In genomic region chr10:60958892-60959601, GRCh38 we compare ENCODE assay signal across 21 cellular contexts. TPM values are rescaled to one million over a fixed set of nuclear protein-coding genes. Genes with fewer than 3 reads are reported as not detected.
DNase-seq lines count a peak whose midpoint lies in the region; ATAC-seq and TF ChIP-seq lines count a peak whose summit lies in the region.
"Had no signal": no experiment of that assay in that cellular context is flagged by ENCODE, and none has a peak within 500 bp of the region (broad histone marks: within the 10 kb centered on the region; RNA-seq: fewer than 3 reads in every experiment).

No MANE protein-coding gene starts in this region.

- ATAC-seq in GM21528 (IDR thresholded peaks at IDR 0.05; ENCODE audit: low FRiP score, unreplicated experiment), result no peak
- ATAC-seq: body of pancreas had no signal

- H3K4me1 Mint-ChIP-seq in HFFc6 (ENCODE audit: low read depth), result peaks cover 67% of the 10 kb centered on the region

- intact Hi-C loops in adrenal gland (cut with DNase I), result no loop called here

- no peaks in the 10 kb centered on the region for H3K27me3 ChIP-seq in adrenal gland
- H3K27me3 ChIP-seq: body of pancreas, sigmoid colon had no signal

- no peaks in the 10 kb centered on the region for H3K9me3 Mint-ChIP-seq in HFFc6

- peaks cover 0 to 17% of the 10 kb centered on the region in 2 donors for H3K4me1 ChIP-seq in adrenal gland (replicated peaks in 1 of 2)

- 27 to 32% (median 30%) methylated on average over 3 of the region's 3 CpGs for WGBS in adrenal gland, 4 donors

- H3K4me3 Mint-ChIP-seq in HFFc6, result no peak overlapping the region

- H3K9me3 ChIP-seq in adrenal gland (replicated peaks in 1 of 3), result no peaks in the 10 kb centered on the region
- H3K9me3 ChIP-seq: body of pancreas, sigmoid colon had no signal

- TF ChIP-seq CTCF in HFFc6 (IDR thresholded peaks at IDR 0.05) (no peak), adrenal gland (IDR thresholded peaks at IDR 0.05) (no peak), foreskin fibroblast (IDR thresholded peaks at IDR 0.05; ENCODE audit: low read depth, low read length) (no peak)

- H3K36me3 ChIP-seq in adrenal gland (replicated peaks in 1 of 2), result no peaks in the 10 kb centered on the region
- H3K36me3 ChIP-seq: sigmoid colon had no signal

- no peak for TF ChIP-seq POLR2A in adrenal gland (IDR thresholded peaks at IDR 0.05)

- H3K27me3 Mint-ChIP-seq in HFFc6 (ENCODE audit: insufficient read depth), result no peaks in the 10 kb centered on the region

- H3K27ac Mint-ChIP-seq in HFFc6, result peak overlapping the region; percentile 38; the same call in 1 of the 2 replicates

- H3K4me3 ChIP-seq in adrenal gland (no peak overlapping the region), foreskin fibroblast (ENCODE audit: low read depth in 1 of 2, low read length in 2 of 2) (no peak overlapping the region)
- H3K4me3 ChIP-seq: body of pancreas, sigmoid colon had no signal

- peak overlapping the region in 2 of 5 donors; percentile 17 to 58 for H3K27ac ChIP-seq in adrenal gland
- H3K27ac ChIP-seq: body of pancreas, C4-2B, HL-60 had no signal

- H3K36me3 Mint-ChIP-seq in HFFc6 (ENCODE audit: low read depth), result no peaks in the 10 kb centered on the region

- DNase-seq in HFFc6, result peak; percentile 45
- DNase-seq in adrenal gland, result peak in 5 of 7 donors; percentile 25 to 60 (median 31)
- peak; percentile 48 to 71 for DNase-seq in foreskin fibroblast
- no peak for DNase-seq in OCI-M2 (lab: John Stamatoyannopoulos, UW; ENCODE audit: unreplicated experiment)
- no peak for DNase-seq in cerebellar nuclear complex (lab: John Stamatoyannopoulos, UW)
- no peak for DNase-seq in NCI-H748 treated with DMSO at 0.1 percent for 48 hours (lab: John Stamatoyannopoulos, UW)
- DNase-seq: activated CD8-positive, alpha-beta memory T cell treated with anti-CD3 and anti-CD28 coated beads, Interleukin-2, amount 50 U/mL, for 4 hours; activated naive CD4-positive, alpha-beta T cell treated with Interleukin-2 at 50 U/mL for 16 hours; body of pancreas; dermis blood vessel endothelial cell; DMS153; erythroblast; Karpas-422; midbrain; SIG-M5; sigmoid colon; stimulated activated CD4-positive, alpha-beta T cell treated with anti-CD3 and anti-CD28 coated beads, Interleukin-4, amount 100 ng/mL, for 1 hour; T-helper 9 cell had no signal

RNA-seq across cellular contexts. Expression of gene RHOBTB1, which starts 15.1 kb away (rescaled TPM):
- total RNA-seq in HFFc6 (2021; fragmentation: NEBNext Ultra II Directional; extraction: Animal tissue kit (Norgen Biotek cat#: 25700)), result 10 to 100 TPM in 2 of 6 experiments, 1 to 10 TPM in 4; 9.0 to 11.7 (median 9.3) TPM
- 10 to 100 TPM; 16.0 to 46.6 (median 30.3) TPM for total RNA-seq in adrenal gland
- 10 to 100 TPM in 2 of 3 donors, 1 to 10 TPM in 1; 7.9 to 17.8 (median 16.2) TPM for polyA plus RNA-seq in adrenal gland

Comparison
In these comparisons a context has a peak if more than half of its experiments do, and no peak if none do; other contexts are left out.
1. DNase-seq: peak in HFFc6 (single experiment), adrenal gland (5 of 7) and foreskin fibroblast (2 of 2); none in OCI-M2 (single experiment), cerebellar nuclear complex (0 of 2) and NCI-H748 treated with DMSO at 0.1 percent for 48 hours (single experiment).